In genomic region chr11:35950082-35950481, GRCh38 we compare ENCODE assay signal across 33 cellular contexts. TPM values are rescaled to one million over a fixed set of nuclear protein-coding genes. Genes with fewer than 3 reads are reported as not detected.
"Had no signal": no experiment of that assay in that cellular context is flagged by ENCODE, and none has a peak within 500 bp of the region (broad histone marks: within the 10 kb centered on the region; RNA-seq: fewer than 3 reads in every experiment).

No MANE protein-coding gene starts in this region.

- H3K36me3 Mint-ChIP-seq: activated CD8-positive, alpha-beta memory T cell treated with anti-CD3 and anti-CD28 coated beads, Interleukin-2, amount 10 ng/mL, durations not matched to agents 7 days and 5 days; activated naive CD4-positive, alpha-beta T cell treated with anti-CD3 and anti-CD28 coated beads, Interleukin-2, amount 10 ng/mL, durations not matched to agents 7 days and 5 days; activated naive CD8-positive, alpha-beta T cell; IgD-negative memory B cell had no signal

- H3K27ac ChIP-seq: cardiac muscle cell, PC-9, RWPE1, WERI-Rb-1 had no signal

- DNase-seq: activated CD4-positive, alpha-beta memory T cell treated with anti-CD3 and anti-CD28 coated beads, Interleukin-2, amount 10 ng/mL, durations not matched to agents 7 days and 5 days; activated CD4-positive, alpha-beta T cell treated with anti-CD3 and anti-CD28 coated beads for 1 hour; activated CD4-positive, alpha-beta T cell treated with anti-CD3 and anti-CD28 coated beads for 48 hours; activated CD4-positive, CD25-positive, alpha-beta regulatory T cell; activated CD8-positive, alpha-beta memory T cell treated with anti-CD3 and anti-CD28 coated beads for 24 hours; activated CD8-positive, alpha-beta memory T cell treated with anti-CD3 and anti-CD28 coated beads, Interleukin-2, amount 10 ng/mL, durations not matched to agents 7 days and 5 days; activated CD8-positive, alpha-beta memory T cell treated with anti-CD3 and anti-CD28 coated beads, Interleukin-2, amount 50 U/mL, for 48 hours; activated effector memory CD4-positive, alpha-beta T cell treated with Interleukin-2 at 50 U/mL for 16 hours; activated naive CD4-positive, alpha-beta T cell treated with anti-CD3 and anti-CD28 coated beads, Interleukin-2, amount 10 ng/mL, durations not matched to agents 7 days and 5 days; activated naive CD8-positive, alpha-beta T cell treated with anti-CD3 and anti-CD28 coated beads, Interleukin-2, amount 50 U/mL, for 24 hours; activated T-cell treated with anti-CD3 and anti-CD28 coated beads, Interleukin-2, amount 50 U/mL, for 48 hours; anterior cingulate cortex; Karpas-422; KBM-7; MM.1S; MV-4-11; NCI-H1092; NCI-H1436 treated with DMSO at 0.1 percent for 48 hours; NCI-H1694 treated with DMSO at 0.1 percent for 48 hours; NCI-H2029; NCI-H510A; NCI-H526; NCI-H748 treated with DMSO at 0.1 percent for 48 hours; NK-92 treated with Interleukin-12 subunit alpha and Interleukin-12 subunit beta, amount 100 ng/mL, for 24 hours; PC-9; Right ventricle myocardium superior; SW 1271; T1000; WERI-Rb-1 had no signal

- H3K27ac Mint-ChIP-seq: activated CD4-positive, alpha-beta memory T cell treated with anti-CD3 and anti-CD28 coated beads, Interleukin-2, amount 10 ng/mL, durations not matched to agents 7 days and 5 days; activated CD8-positive, alpha-beta memory T cell treated with anti-CD3 and anti-CD28 coated beads, Interleukin-2, amount 10 ng/mL, durations not matched to agents 7 days and 5 days; activated naive CD4-positive, alpha-beta T cell treated with anti-CD3 and anti-CD28 coated beads, Interleukin-2, amount 10 ng/mL, durations not matched to agents 7 days and 5 days; activated naive CD8-positive, alpha-beta T cell; activated naive CD8-positive, alpha-beta T cell treated with anti-CD3 and anti-CD28 coated beads, Interleukin-2, amount 50 U/mL, for 24 hours; IgD-negative memory B cell had no signal

- ATAC-seq: activated CD8-positive, alpha-beta memory T cell treated with anti-CD3 and anti-CD28 coated beads, Interleukin-2, amount 10 ng/mL, durations not matched to agents 7 days and 5 days; activated naive CD8-positive, alpha-beta T cell treated with anti-CD3 and anti-CD28 coated beads, Interleukin-2, amount 50 U/mL, for 24 hours had no signal

- H3K27me3 ChIP-seq: cardiac muscle cell had no signal

- H3K9me3 Mint-ChIP-seq: activated CD4-positive, alpha-beta memory T cell treated with anti-CD3 and anti-CD28 coated beads, Interleukin-2, amount 10 ng/mL, durations not matched to agents 7 days and 5 days; activated naive CD4-positive, alpha-beta T cell treated with anti-CD3 and anti-CD28 coated beads, Interleukin-2, amount 10 ng/mL, durations not matched to agents 7 days and 5 days; activated naive CD8-positive, alpha-beta T cell treated with anti-CD3 and anti-CD28 coated beads, Interleukin-2, amount 50 U/mL, for 24 hours; IgD-negative memory B cell had no signal

- H3K36me3 ChIP-seq: cardiac muscle cell had no signal

- H3K4me3 ChIP-seq: cardiac muscle cell, PC-9 had no signal

- H3K4me2 ChIP-seq: PC-9 had no signal

- H3K4me1 Mint-ChIP-seq: activated CD4-positive, alpha-beta memory T cell treated with anti-CD3 and anti-CD28 coated beads, Interleukin-2, amount 10 ng/mL, durations not matched to agents 7 days and 5 days; activated CD8-positive, alpha-beta memory T cell treated with anti-CD3 and anti-CD28 coated beads, Interleukin-2, amount 10 ng/mL, durations not matched to agents 7 days and 5 days; activated naive CD8-positive, alpha-beta T cell treated with anti-CD3 and anti-CD28 coated beads, Interleukin-2, amount 50 U/mL, for 24 hours; IgD-negative memory B cell had no signal

- H3K4me3 Mint-ChIP-seq: activated CD4-positive, alpha-beta memory T cell treated with anti-CD3 and anti-CD28 coated beads, Interleukin-2, amount 10 ng/mL, durations not matched to agents 7 days and 5 days; activated CD8-positive, alpha-beta memory T cell treated with anti-CD3 and anti-CD28 coated beads, Interleukin-2, amount 10 ng/mL, durations not matched to agents 7 days and 5 days; activated naive CD4-positive, alpha-beta T cell treated with anti-CD3 and anti-CD28 coated beads, Interleukin-2, amount 10 ng/mL, durations not matched to agents 7 days and 5 days; activated naive CD8-positive, alpha-beta T cell; activated naive CD8-positive, alpha-beta T cell treated with anti-CD3 and anti-CD28 coated beads, Interleukin-2, amount 50 U/mL, for 24 hours; IgD-negative memory B cell had no signal

- H2AFZ ChIP-seq: PC-9 had no signal

RNA-seq across cellular contexts. Expression of gene LDLRAD3, which starts 6.2 kb away (rescaled TPM):
- total RNA-seq: activated CD4-positive, alpha-beta memory T cell treated with anti-CD3 and anti-CD28 coated beads, Interleukin-2, amount 10 ng/mL, durations not matched to agents 7 days and 5 days; activated CD8-positive, alpha-beta memory T cell treated with anti-CD3 and anti-CD28 coated beads, Interleukin-2, amount 10 ng/mL, durations not matched to agents 7 days and 5 days had no signal
- polyA plus RNA-seq: IgD-negative memory B cell had no signal
